22 cellular contexts compared by ENCODE assay signal in genomic region chr6:105382918-105383317, GRCh38. TPM values are rescaled to one million over a fixed set of nuclear protein-coding genes. Genes with fewer than 3 reads are reported as not detected.
DNase-seq lines count a peak whose midpoint lies in the region; TF ChIP-seq lines count a peak whose summit lies in the region.
"Had no signal": no experiment of that assay in that cellular context is flagged by ENCODE, and none has a peak within 500 bp of the region (broad histone marks: within the 10 kb centered on the region; RNA-seq: fewer than 3 reads in every experiment).

No MANE protein-coding gene starts in this region.

- H3K4me3 ChIP-seq in HEK293 (ENCODE audit: low read depth, low read length), result no peak overlapping the region
- no peak overlapping the region for H3K4me3 ChIP-seq in PC-9
- no peak overlapping the region for H3K4me3 ChIP-seq in transverse colon
- H3K4me3 ChIP-seq: BLaER1 treated with 17β-estradiol and CSF1 and Interleukin-3, amounts not matched to agents 10 nM and 100 nM had no signal

- intact Hi-C loops in PC-9 (cut with micrococcal nuclease; ENCODE audit: unreplicated experiment), result no loop called here
- intact Hi-C loops in transverse colon (cut with DNase I; ENCODE audit: low total_unique reads), result no loop called here
- intact Hi-C loops in posterior cingulate gyrus (cut with DNase I), result no loop called here

- H3K79me2 ChIP-seq in PC-9 (ENCODE audit: low read depth), result peaks cover 89% of the 10 kb centered on the region

- no peak for TF ChIP-seq EP300 in transverse colon (IDR thresholded peaks at IDR 0.05; ENCODE audit: low read depth)

- H3K4me2 ChIP-seq in PC-9, result peak overlapping the region; percentile 43
- H3K4me2 ChIP-seq: SK-N-SH had no signal

- POLR2A ChIA-PET in HEK293 (lab: Yijun Ruan, JAX) (no interaction called here), PC-9 (lab: Charles Lee; ENCODE audit: unreplicated experiment) (interaction anchor here (0.7 kb wide), 1 partner anchor 275 kb away, joined by 4 read pairs; no protein-coding TSS in a partner anchor)

- TF ChIP-seq CTCF in HEK293 (tag by site-specific recombination; IDR thresholded peaks at IDR 0.05), result no peak
- no peak for TF ChIP-seq CTCF in PC-9 (conservative IDR thresholded peaks at IDR 0.05)
- TF ChIP-seq CTCF in transverse colon (IDR thresholded peaks at IDR 0.05), result no peak

- TF ChIP-seq POLR2A in transverse colon (IDR thresholded peaks at IDR 0.05), result no peak

- H3K4me1 ChIP-seq in HEK293 (ENCODE audit: control insufficient read depth, insufficient read depth, low read length) (peaks cover 7% of the 10 kb centered on the region), PC-9 (replicated peaks; ENCODE audit: insufficient read depth) (peaks cover 39% of the 10 kb centered on the region), transverse colon (peaks cover 18 to 58% (median 40%) of the 10 kb centered on the region in 4 donors)

- 58 to 65% methylated on average over 2 to 4 of the region's 4 CpGs for WGBS in transverse colon (ENCODE audit: low coverage in 1 of 2), 2 donors

- in situ Hi-C loops in transverse colon (cut with MboI; ENCODE audit: low pct_ligation_motif_present in 1 of 4, low pct_unique_long_range_greater_than_20kb in 1 of 4, low sequenced_read_pairs in 3 of 4), result no loop called here

- H3K27ac ChIP-seq in HEK293 (ENCODE audit: extremely low read depth, low read depth, low read length), result no peak overlapping the region
- peak overlapping the region; percentile 33; the same call in 1 of the 2 replicates for H3K27ac ChIP-seq in PC-9
- peak overlapping the region in 3 of 4 donors; percentile 34 to 60 (median 48) for H3K27ac ChIP-seq in transverse colon
- H3K27ac ChIP-seq: BLaER1 treated with 17β-estradiol and CSF1 and Interleukin-3, amounts not matched to agents 10 nM and 100 nM had no signal

- CTCF ChIA-PET in HEK293 (lab: Yijun Ruan, JAX) (interaction anchor here (0.8 kb wide), 1 partner anchor 295 kb away, joined by 4 read pairs; no protein-coding TSS in a partner anchor), PC-9 (lab: Charles Lee) (no interaction called here)

- H3K9me3 ChIP-seq in HEK293 (ENCODE audit: control insufficient read depth, insufficient read depth, low read depth, low read length) (no peaks in the 10 kb centered on the region), PC-9 (ENCODE audit: insufficient read depth, low read depth) (no peaks in the 10 kb centered on the region), transverse colon (no peaks in the 10 kb centered on the region)
- H3K9me3 ChIP-seq: BLaER1 treated with 17β-estradiol and CSF1 and Interleukin-3, amounts not matched to agents 10 nM and 100 nM; SK-N-SH had no signal

- H2AFZ ChIP-seq in PC-9, result no peak overlapping the region

- DNase-seq in PC-9 (no peak), fibroblast of gingiva (ENCODE audit: low read depth) (peak; percentile 54), transverse colon (no peak), posterior cingulate gyrus (no peak), NCI-H1930 (lab: John Stamatoyannopoulos, UW) (no peak), NCI-H1105 (lab: John Stamatoyannopoulos, UW) (no peak)
- DNase-seq: AML-193; CD4-positive, alpha-beta T cell; DMS79 treated with DMSO at 0.1 percent for 48 hours; GF-D8; HCEC 1CT; Karpas-422; NCI-H1092 treated with DMSO at 0.1 percent for 48 hours; NCI-H146; NCI-H2029 treated with DMSO at 0.1 percent for 48 hours; NCI-H446 treated with DMSO at 0.1 percent for 48 hours; NCI-H526; NCI-H82; SK-N-SH; SW 1271 had no signal

- no peaks in the 10 kb centered on the region for H4K20me1 ChIP-seq in PC-9 (ENCODE audit: insufficient read depth)

- H3K9me2 ChIP-seq in PC-9 (ENCODE audit: insufficient read depth), result no peaks in the 10 kb centered on the region
- H3K9me2 ChIP-seq: SK-N-SH had no signal

- no peaks in the 10 kb centered on the region for H3K27me3 ChIP-seq in PC-9 (ENCODE audit: insufficient read depth, low read depth)
- no peaks in the 10 kb centered on the region for H3K27me3 ChIP-seq in transverse colon
- H3K27me3 ChIP-seq: BLaER1 treated with 17β-estradiol and CSF1 and Interleukin-3, amounts not matched to agents 10 nM and 100 nM had no signal

- no TSS peak for BruUV-seq in PC-9 (replicated peaks; lab: Mats Ljungman, UMichigan)

- H3K36me3 ChIP-seq in HEK293 (ENCODE audit: control insufficient read depth in 2 of 2, insufficient read depth in 1 of 2, low read length in 2 of 2) (peaks cover 0 to 19% of the 10 kb centered on the region in 2 experiments; a peak in 1 of 3 replicates), PC-9 (ENCODE audit: low read depth) (peaks cover 52% of the 10 kb centered on the region), transverse colon (no peaks in the 10 kb centered on the region)

- H3F3A ChIP-seq in PC-9 (ENCODE audit: insufficient read depth, low read depth), result peaks cover 12% of the 10 kb centered on the region; the same call in 1 of the 2 replicates

TF ChIP-seq in HEK293, 187 proteins besides CTCF, POLR2A, EP300 and RAD21:
- no peak for TF ChIP-seq ZFP69B (tag by site-specific recombination; IDR thresholded peaks at IDR 0.05)
- TF ChIP-seq BCL6B (tag by site-specific recombination; IDR thresholded peaks at IDR 0.05), result 0 out of 2 replicates have a peak, but pooled peaks have one; percentile 22

RNA-seq across cellular contexts. Expression of gene PREP, which starts 20.0 kb away (rescaled TPM):
- total RNA-seq in PC-9 (2021), result 35.8 and 36.7 TPM in 2 replicates
- 10 to 100 TPM; 32.9 to 63.2 (median 41.2) TPM for total RNA-seq in transverse colon
